Comparison of ENCODE assay signal across 1 cellular context in genomic region chr16:85153046-85153445, GRCh38.
A peak's percentile ranks its signal among the peaks of the same experiment; 100 is the strongest.
TF ChIP-seq lines count a peak whose summit lies in the region.

No MANE protein-coding gene starts in this region.

TF ChIP-seq in HepG2, 621 proteins besides CTCF, POLR2A, EP300 and RAD21:
- TF ChIP-seq FOXO4 (CRISPR knock-in tag; conservative IDR thresholded peaks at IDR 0.05) (0 out of 2 replicates have a peak, but pooled peaks have one; percentile 44), ZFP36 (IDR thresholded peaks at IDR 0.05; ENCODE audit: borderline replicate concordance, low read depth, low read length, partially characterized antibody) (no peak), ZNF704 (CRISPR knock-in tag; IDR thresholded peaks at IDR 0.05; ENCODE audit: borderline replicate concordance) (0 out of 2 replicates have a peak, but pooled peaks have one; percentile 17)
